Comparison of ENCODE assay signal across 18 cellular contexts in genomic region chr15:36252117-36252711, GRCh38.
A peak's percentile ranks its signal among the peaks of the same experiment; 100 is the strongest.
DNase-seq lines count a peak whose midpoint lies in the region; ATAC-seq and TF ChIP-seq lines count a peak whose summit lies in the region.
"Had no signal": no experiment of that assay in that cellular context is flagged by ENCODE, and none has a peak within 500 bp of the region (broad histone marks: within the 10 kb centered on the region; RNA-seq: fewer than 3 reads in every experiment).

No MANE protein-coding gene starts in this region.

- H3K27me3 ChIP-seq in IMR-90 (ENCODE audit: control insufficient read depth, insufficient read depth, low read length) (no peaks in the 10 kb centered on the region), osteoblast (ENCODE audit: insufficient read depth, low read length) (no peaks in the 10 kb centered on the region)
- H3K27me3 ChIP-seq: BE2C had no signal

- POLR2A ChIA-PET in IMR-90 (lab: Charles Lee; ENCODE audit: unreplicated experiment) = no interaction called here

- H3K4me2 ChIP-seq in IMR-90 (ENCODE audit: low read depth, low read length) (no peak overlapping the region), osteoblast (ENCODE audit: insufficient read depth, low read length) (no peak overlapping the region)

- no peak overlapping the region for H3K4ac ChIP-seq in IMR-90 (ENCODE audit: low read depth, low read length)

- no peak for TF ChIP-seq POLR2A in IMR-90 (IDR thresholded peaks at IDR 0.05; ENCODE audit: low read depth, low read length)

- H4K20me1 ChIP-seq in IMR-90 (ENCODE audit: insufficient read depth, low read length) (no peaks in the 10 kb centered on the region), osteoblast (ENCODE audit: insufficient read depth, low read length) (no peaks in the 10 kb centered on the region)

- peak; percentile 3 for DNase-seq in NCI-H82 (lab: John Stamatoyannopoulos, UW)
- DNase-seq in NCI-H82 treated with DMSO at 0.1 percent for 48 hours (lab: John Stamatoyannopoulos, UW; ENCODE audit: unreplicated experiment) = no peak
- no peak for DNase-seq in IMR-90
- DNase-seq in SK-MEL-5 (ENCODE audit: low read depth, low spot score) = peak; percentile 26
- DNase-seq in osteoblast (ENCODE audit: insufficient read length, low spot score, missing footprints) = no peak
- no peak for DNase-seq in NCI-H2107 (lab: John Stamatoyannopoulos, UW)
- no peak for DNase-seq in NCI-H1092 treated with DMSO at 0.1 percent for 48 hours (lab: John Stamatoyannopoulos, UW)
- DNase-seq in activated naive CD4-positive, alpha-beta T cell (lab: John Stamatoyannopoulos, UW) = no peak
- DNase-seq: 8988T; ACHN; BE2C; C1 segment of cervical spinal cord; CD4-positive, CD25-positive, alpha-beta regulatory T cell; CD8-positive, alpha-beta memory T cell; COR-L47; GDM1; KBM-7 had no signal

- H3K4me3 ChIP-seq in IMR-90 (ENCODE audit: insufficient read depth, low read depth, low read length) = no peak overlapping the region
- H3K4me3 ChIP-seq in osteoblast (ENCODE audit: insufficient read depth, low read length) = no peak overlapping the region
- H3K4me3 ChIP-seq: HAP-1 had no signal

- CTCF ChIA-PET in IMR-90 (lab: Yijun Ruan, JAX) = no interaction called here

- no peak overlapping the region for H3K9ac ChIP-seq in IMR-90 (ENCODE audit: low read depth, low read length)

- no peak overlapping the region for H2AFZ ChIP-seq in IMR-90 (replicated peaks; ENCODE audit: low read length, poor library complexity)
- peak overlapping the region; percentile 27 for H2AFZ ChIP-seq in osteoblast (ENCODE audit: low read length)

- H4K91ac ChIP-seq in IMR-90 (ENCODE audit: insufficient read depth, low read depth, low read length) = no peak overlapping the region

- H2BK20ac ChIP-seq in IMR-90 (ENCODE audit: low read depth, low read length) = no peak overlapping the region

- H3K79me2 ChIP-seq in osteoblast (ENCODE audit: insufficient read depth, low read length) = no peaks in the 10 kb centered on the region

- H3K27ac ChIP-seq in IMR-90 (ENCODE audit: insufficient read depth, low read length) (no peak overlapping the region), osteoblast (ENCODE audit: low read depth, low read length) (no peak overlapping the region)

- H3K18ac ChIP-seq in IMR-90 (ENCODE audit: low read depth, low read length) = no peak overlapping the region

- no peak overlapping the region for H2BK5ac ChIP-seq in IMR-90 (ENCODE audit: low read depth, low read length, poor library complexity, severe bottlenecking)

- no peak overlapping the region for H3K23ac ChIP-seq in IMR-90 (ENCODE audit: low read depth, low read length)

- no peak overlapping the region for H2BK120ac ChIP-seq in IMR-90 (ENCODE audit: low read depth, low read length)

- TF ChIP-seq CTCF in IMR-90 (conservative IDR thresholded peaks at IDR 0.05; ENCODE audit: low read depth, low read length) (no peak), osteoblast (IDR thresholded peaks at IDR 0.05; ENCODE audit: extremely low read depth, low read depth, low read length) (no peak)

- no peak overlapping the region for H4K8ac ChIP-seq in IMR-90 (ENCODE audit: low read depth in 2 of 2, low read length in 2 of 2)

- H3K14ac ChIP-seq in IMR-90 (replicated peaks; ENCODE audit: low read depth, low read length) = no peak overlapping the region

- ATAC-seq in IMR-90 (ENCODE audit: low read depth) = no peak

- H3K9me3 ChIP-seq in IMR-90 (ENCODE audit: control insufficient read depth, insufficient read depth, low read length) (no peaks in the 10 kb centered on the region), osteoblast (ENCODE audit: low read depth, low read length) (no peaks in the 10 kb centered on the region)
- H3K9me3 ChIP-seq: BE2C, HAP-1 had no signal

- in situ Hi-C loops in IMR-90 (cut with MboI; ENCODE audit: low sequenced_read_pairs) = no loop called here
- in situ Hi-C loops in SK-MEL-5 (cut with HindIII; ENCODE audit: low pct_unique_long_range_greater_than_20kb, low sequenced_read_pairs) = no loop called here

- BruUV-seq in IMR-90 (replicated peaks; lab: Mats Ljungman, UMichigan) = no TSS peak

- no peaks in the 10 kb centered on the region for H3K4me1 ChIP-seq in IMR-90 (ENCODE audit: control insufficient read depth, insufficient read depth, low read length)
- no peaks in the 10 kb centered on the region for H3K4me1 ChIP-seq in osteoblast (ENCODE audit: insufficient read depth, low read length)
- H3K4me1 ChIP-seq: BE2C had no signal

- no peak overlapping the region for H3K56ac ChIP-seq in IMR-90 (ENCODE audit: extremely low read depth, insufficient read depth, low read length)

- no CpG with 5 or more reads among the region's 10 CpGs for WGBS in IMR-90 (ENCODE audit: extremely low coverage in 2 of 2, insufficient read length in 1 of 2), 2 experiments

- no peaks in the 10 kb centered on the region for H3K36me3 ChIP-seq in IMR-90 (ENCODE audit: control insufficient read depth, insufficient read depth, low read length)
- H3K36me3 ChIP-seq in osteoblast (ENCODE audit: insufficient read depth, low read length) = no peaks in the 10 kb centered on the region
- H3K36me3 ChIP-seq: BE2C, HAP-1 had no signal

- H2AK9ac ChIP-seq in IMR-90 (replicated peaks; ENCODE audit: low read depth, low read length, poor library complexity) = no peak overlapping the region

- dilution Hi-C loops in IMR-90 (cut with HindIII; ENCODE audit: low sequenced_read_pairs, unreplicated experiment) = no loop called here

- TF ChIP-seq RAD21 in IMR-90 (IDR thresholded peaks at IDR 0.05; ENCODE audit: low read length) = no peak

- H2AK5ac ChIP-seq in IMR-90 (ENCODE audit: low read depth, low read length) = no peak overlapping the region

- H3K9me1 ChIP-seq in IMR-90 (ENCODE audit: insufficient read depth, low read length) = no peaks in the 10 kb centered on the region

- no peak overlapping the region for H4K5ac ChIP-seq in IMR-90 (ENCODE audit: low read depth, low read length)

- no peak overlapping the region for H2BK15ac ChIP-seq in IMR-90 (ENCODE audit: low read depth, low read length)

- H3K79me1 ChIP-seq in IMR-90 (ENCODE audit: low read depth in 1 of 2, low read length in 2 of 2) = no peaks in the 10 kb centered on the region

- intact Hi-C loops in IMR-90 (cut with micrococcal nuclease) = no loop called here

TF ChIP-seq in IMR-90, 13 proteins besides CTCF, POLR2A, EP300 and RAD21:
- TF ChIP-seq FOS (IDR thresholded peaks at IDR 0.05; ENCODE audit: low read depth, low read length) (no peak), MAFK (IDR thresholded peaks at IDR 0.05; ENCODE audit: low read depth, low read length) (peak; percentile 24; the same call in 1 of the 2 replicates)
TF ChIP-seq in IMR-90: peak in this region for 1.

Comparison
In these comparisons a context has a peak if more than half of its experiments do, and no peak if none do; other contexts are left out.
1. DNase-seq: peak in NCI-H82 (single experiment) and SK-MEL-5 (single experiment); none in NCI-H82 treated with DMSO at 0.1 percent for 48 hours (single experiment), IMR-90 (single experiment), osteoblast (single experiment), NCI-H2107 (single experiment), NCI-H1092 treated with DMSO at 0.1 percent for 48 hours (single experiment) and activated naive CD4-positive, alpha-beta T cell (0 of 4).